26 cellular contexts compared by ENCODE assay signal in the genomic region with DNA sequence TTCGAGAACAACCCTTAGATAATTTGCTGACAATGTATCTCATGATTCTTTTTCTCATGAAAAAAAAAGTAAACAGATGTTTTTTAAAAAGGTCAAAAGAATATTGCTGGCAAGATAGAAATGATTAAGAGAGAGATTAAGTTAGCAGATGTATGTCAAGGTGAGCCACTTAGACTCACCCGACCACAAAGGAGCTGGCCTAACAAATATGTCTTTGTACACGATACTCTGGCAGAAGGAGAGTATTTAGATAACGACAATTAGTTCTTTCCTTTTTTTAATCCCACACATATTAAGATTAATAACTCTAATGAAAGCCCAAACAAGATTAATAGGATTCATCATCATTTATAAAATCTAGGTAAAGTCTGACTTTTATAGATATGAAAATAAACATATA.
"Had no signal": no experiment of that assay in that cellular context is flagged by ENCODE, and none has a peak within 500 bp of the region (broad histone marks: within the 10 kb centered on the region; RNA-seq: fewer than 3 reads in every experiment).

No MANE protein-coding gene starts in this region.

- ATAC-seq: esophagus mucosa, gastroesophageal sphincter, heart left ventricle, left colon, left ventricle myocardium superior, lower lobe of right lung, natural killer cell, right lobe of liver had no signal

- H3K4me2 ChIP-seq: smooth muscle cell had no signal

- H3K4me1 ChIP-seq: right lobe of liver, stomach had no signal

- FAIRE-seq: colon had no signal

- H3K4me3 ChIP-seq: gastroesophageal sphincter, heart left ventricle, lower lobe of right lung, ovary, right lobe of liver, smooth muscle cell, stomach, testis, tibial artery had no signal

- DNase-seq: effector CD8-positive, alpha-beta T cell; endodermal cell; heart left ventricle; hippocampal formation; islet precursor cell; kidney glomerular epithelial cell; left colon; left ventricle myocardium superior; lower lobe of right lung; natural killer cell; occipital lobe; ovary; right lobe of liver; stimulated activated CD4-positive, alpha-beta T cell treated with anti-CD3 and anti-CD28 coated beads, Interleukin-12 subunit alpha, Interleukin-12 subunit beta, amount 100 ng/mL, for 4 hours; stimulated activated CD4-positive, alpha-beta T cell treated with anti-CD3 and anti-CD28 coated beads, Interleukin-1b, Interleukin-23, amount 100 ng/mL, for 48 hours; stimulated activated CD4-positive, alpha-beta T cell treated with anti-CD3 and anti-CD28 coated beads, Interleukin-4, amount 100 ng/mL, for 1 hour; stimulated activated CD8-positive, alpha-beta memory T cell treated with anti-CD3 and anti-CD28 coated beads, Interleukin-4, amount 100 ng/mL, for 48 hours; stimulated activated naive CD4-positive, alpha-beta T cell; stomach; testis; tibial artery had no signal

- H3K27me3 ChIP-seq: gastroesophageal sphincter, heart left ventricle, ovary, right lobe of liver, stomach, testis, tibial artery had no signal

- H3K27ac ChIP-seq: epithelial cell of prostate, gastroesophageal sphincter, heart left ventricle, lower lobe of right lung, ovary, right lobe of liver, stomach, tibial artery had no signal

- H3K36me3 ChIP-seq: gastroesophageal sphincter, ovary had no signal

- H3K9me3 ChIP-seq: gastroesophageal sphincter, heart left ventricle, lower lobe of right lung, ovary, right lobe of liver, stomach, testis, tibial artery had no signal
